11 cellular contexts compared by ENCODE assay signal in genomic region chr19:51337861-51338562, GRCh38. TPM values are rescaled to one million over a fixed set of nuclear protein-coding genes. Genes with fewer than 3 reads are reported as not detected.
DNase-seq lines count a peak whose midpoint lies in the region; ATAC-seq, FAIRE-seq and TF ChIP-seq lines count a peak whose summit lies in the region.
"Had no signal": no experiment of that assay in that cellular context is flagged by ENCODE, and none has a peak within 500 bp of the region (broad histone marks: within the 10 kb centered on the region; RNA-seq: fewer than 3 reads in every experiment).

No MANE protein-coding gene starts in this region.

- no peak overlapping the region for H3K23ac ChIP-seq in IMR-90 (ENCODE audit: low read depth, low read length)

- no peak overlapping the region for H3K18ac ChIP-seq in IMR-90 (ENCODE audit: low read depth, low read length)

- SMC1A ChIA-PET in GM12878 (lab: Charles Lee; ENCODE audit: uncharacterized antibody, unreplicated experiment) = interaction anchor here (0.7 to 1.9 kb wide), 5 partner anchors 11 to 104 kb away, joined by 3 to 5 read pairs (median 5); partner anchors contain the start of gene SIGLEC10

- no peaks in the 10 kb centered on the region for H3K4me1 ChIP-seq in IMR-90 (ENCODE audit: control insufficient read depth, insufficient read depth, low read length)
- H3K4me1 ChIP-seq in GM12878 (ENCODE audit: control insufficient read depth, insufficient read depth, low read length) = peaks cover 4% of the 10 kb centered on the region
- peaks cover 4% of the 10 kb centered on the region for H3K4me1 ChIP-seq in neural progenitor cell

- H3K27ac Mint-ChIP-seq in Calu3 (ENCODE audit: unreplicated experiment) = no peak overlapping the region
- H3K27ac Mint-ChIP-seq in neural progenitor cell = no peak overlapping the region

- POLR2A ChIA-PET in IMR-90 (lab: Charles Lee; ENCODE audit: unreplicated experiment) = no interaction called here
- POLR2A ChIA-PET in GM12878 (lab: Charles Lee) = interaction anchor here (0.6 to 1.1 kb wide), 2 partner anchors 30 to 320 kb away, joined by 3 to 4 read pairs; no protein-coding TSS in a partner anchor
- POLR2A ChIA-PET in RWPE1 (lab: Yijun Ruan, JAX; ENCODE audit: low non-redundant PET) = no interaction called here

- in situ Hi-C loops in IMR-90 (cut with MboI; ENCODE audit: low sequenced_read_pairs) = no loop called here
- in situ Hi-C loops in GM12878 (cut with MboI) = loop anchor here (5.0 kb wide), 2 partner anchors 99 to 324 kb away; no protein-coding TSS in a partner anchor

- no peak overlapping the region for H2AK9ac ChIP-seq in IMR-90 (replicated peaks; ENCODE audit: low read depth, low read length, poor library complexity)

- H2BK15ac ChIP-seq in IMR-90 (ENCODE audit: low read depth, low read length) = no peak overlapping the region

- dilution Hi-C loops in IMR-90 (cut with HindIII; ENCODE audit: low sequenced_read_pairs, unreplicated experiment) = no loop called here

- WGBS in IMR-90 (ENCODE audit: extremely low coverage in 2 of 2, insufficient read length in 1 of 2), 2 experiments = 91% methylated on average over 7 of the region's 19 CpGs; no CpG with 5 or more reads in 1 of the 2 experiments
- WGBS in GM12878 (ENCODE audit: insufficient coverage, insufficient replicate concordance, low lambda C conversion rate, missing lambda C conversion rate) = 68% methylated on average over 19 of the region's 19 CpGs

- no peak overlapping the region for H3K4ac ChIP-seq in IMR-90 (ENCODE audit: low read depth, low read length)

- H3K9ac ChIP-seq in IMR-90 (ENCODE audit: low read depth, low read length) (no peak overlapping the region), GM12878 (ENCODE audit: control insufficient read depth, insufficient read depth, low read length) (no peak overlapping the region; the same call in 1 of the 2 replicates), neural progenitor cell (no peak overlapping the region)

- CTCF ChIA-PET in Calu3 (lab: Charles Lee) (no interaction called here), IMR-90 (lab: Yijun Ruan, JAX) (interaction anchor here (0.6 to 0.7 kb wide), 2 partner anchors 134 to 440 kb away, joined by 3 read pairs; no protein-coding TSS in a partner anchor), GM12878 (lab: Yijun Ruan, JAX) (interaction anchor here (0.6 to 5.1 kb wide), 17 partner anchors 9 to 323 kb away, joined by 3 to 47 read pairs (median 5); partner anchors contain the start of gene SIGLEC10), RWPE1 (lab: Yijun Ruan, JAX) (interaction anchor here (0.6 to 0.7 kb wide), 2 partner anchors 35 to 61 kb away, joined by 3 read pairs; no protein-coding TSS in a partner anchor)

- H4K5ac ChIP-seq in IMR-90 (ENCODE audit: low read depth, low read length) = no peak overlapping the region

- H4K20me1 ChIP-seq in IMR-90 (ENCODE audit: insufficient read depth, low read length) = no peaks in the 10 kb centered on the region
- H4K20me1 ChIP-seq in GM12878 (ENCODE audit: control insufficient read depth, insufficient read depth) = no peaks in the 10 kb centered on the region
- H4K20me1 ChIP-seq in neural progenitor cell (ENCODE audit: low read depth) = no peaks in the 10 kb centered on the region

- H3K27me3 Mint-ChIP-seq in Calu3 (ENCODE audit: unreplicated experiment) (no peaks in the 10 kb centered on the region), neural progenitor cell (ENCODE audit: insufficient read depth, low read depth) (peaks cover 3% of the 10 kb centered on the region)

- H3F3A ChIP-seq in neural progenitor cell (ENCODE audit: low read depth) = peaks cover 6% of the 10 kb centered on the region

- FAIRE-seq in GM12878 (lab: Jason Lieb, UNC) = no peak

- BruUV-seq in Calu3 (replicated peaks; lab: Mats Ljungman, UMichigan) (no TSS peak), IMR-90 (replicated peaks; lab: Mats Ljungman, UMichigan) (no TSS peak), GM12878 (replicated peaks; lab: Mats Ljungman, UMichigan) (no TSS peak)

- H3K14ac ChIP-seq in IMR-90 (replicated peaks; ENCODE audit: low read depth, low read length) = no peak overlapping the region

- no peak overlapping the region for H2BK120ac ChIP-seq in IMR-90 (ENCODE audit: low read depth, low read length)

- no peaks in the 10 kb centered on the region for H3K9me3 ChIP-seq in IMR-90 (ENCODE audit: control insufficient read depth, insufficient read depth, low read length)
- H3K9me3 ChIP-seq in GM12878 (replicated peaks; ENCODE audit: control insufficient read depth, insufficient read depth, low read length) = no peaks in the 10 kb centered on the region; the same call in 2 of the 3 replicates
- no peaks in the 10 kb centered on the region for H3K9me3 ChIP-seq in neural progenitor cell (ENCODE audit: low read depth)
- H3K9me3 ChIP-seq: left ventricle myocardium inferior, tibial artery had no signal

- no peaks in the 10 kb centered on the region for H3K27me3 ChIP-seq in IMR-90 (ENCODE audit: control insufficient read depth, insufficient read depth, low read length)
- H3K27me3 ChIP-seq in GM12878 (replicated peaks in 1 of 2; ENCODE audit: control insufficient read depth in 2 of 2, insufficient read depth in 2 of 2, low read length in 1 of 2) = no peaks in the 10 kb centered on the region
- H3K27me3 ChIP-seq in neural progenitor cell = peaks cover 24% of the 10 kb centered on the region
- H3K27me3 ChIP-seq: tibial artery had no signal

- H2BK5ac ChIP-seq in IMR-90 (ENCODE audit: low read depth, low read length, poor library complexity, severe bottlenecking) = no peak overlapping the region

- H3K4me3 Mint-ChIP-seq in Calu3 (ENCODE audit: low read depth, unreplicated experiment) (peak overlapping the region; percentile 72), neural progenitor cell (peak overlapping the region; percentile 93)

- H3K36me3 ChIP-seq in IMR-90 (ENCODE audit: control insufficient read depth, insufficient read depth, low read length) (no peaks in the 10 kb centered on the region), GM12878 (ENCODE audit: control insufficient read depth in 2 of 2, insufficient read depth in 2 of 2, low read length in 1 of 2) (no peaks in the 10 kb centered on the region), neural progenitor cell (no peaks in the 10 kb centered on the region)
- H3K36me3 ChIP-seq: left ventricle myocardium inferior, tibial artery had no signal

- H3K36me3 Mint-ChIP-seq in Calu3 (ENCODE audit: insufficient read depth, unreplicated experiment) (peaks cover 27% of the 10 kb centered on the region), neural progenitor cell (no peaks in the 10 kb centered on the region)

- H3K4me1 Mint-ChIP-seq in Calu3 (ENCODE audit: low read depth, unreplicated experiment) = peaks cover 30% of the 10 kb centered on the region
- peaks cover 8% of the 10 kb centered on the region for H3K4me1 Mint-ChIP-seq in neural progenitor cell

- no peak for TF ChIP-seq RAD21 in IMR-90 (IDR thresholded peaks at IDR 0.05; ENCODE audit: low read length)
- TF ChIP-seq RAD21 in GM12878 (IDR thresholded peaks at IDR 0.05; ENCODE audit: insufficient read depth, low read depth, low read length) = no peak

- H2AFZ ChIP-seq in IMR-90 (replicated peaks; ENCODE audit: low read length, poor library complexity) (peak overlapping the region; percentile 98), GM12878 (ENCODE audit: control insufficient read depth, low read depth, low read length) (no peak overlapping the region), neural progenitor cell (replicated peaks) (no peak overlapping the region)

- TF ChIP-seq POLR2A in IMR-90 (IDR thresholded peaks at IDR 0.05; ENCODE audit: low read depth, low read length) (no peak), GM12878 (IDR thresholded peaks at IDR 0.05; ENCODE audit: low read depth, low read length) (no peak)

- TF ChIP-seq CTCF in Calu3 (IDR thresholded peaks at IDR 0.05; ENCODE audit: unreplicated experiment) = no peak
- no peak for TF ChIP-seq CTCF in IMR-90 (conservative IDR thresholded peaks at IDR 0.05; ENCODE audit: low read depth, low read length)
- TF ChIP-seq CTCF in GM12878 (IDR thresholded peaks at IDR 0.05 in 2 of 3, conservative IDR thresholded peaks at IDR 0.05 in 1 of 3; ENCODE audit: control insufficient read depth in 2 of 3, extremely low read depth in 1 of 3, insufficient read depth in 1 of 3, low read depth in 3 of 3, low read length in 3 of 3) = no peak
- TF ChIP-seq CTCF in neural progenitor cell (IDR thresholded peaks at IDR 0.05) = no peak
- no peak for TF ChIP-seq CTCF in RWPE1 (conservative IDR thresholded peaks at IDR 0.05; ENCODE audit: low read depth)

- H2BK20ac ChIP-seq in IMR-90 (ENCODE audit: low read depth, low read length) = no peak overlapping the region

- intact Hi-C loops in Calu3 (cut with micrococcal nuclease; ENCODE audit: unreplicated experiment) = loop anchor here (2.0 to 5.0 kb wide), 2 partner anchors 29 to 324 kb away; partner anchors contain the start of gene ETFB
- intact Hi-C loops in IMR-90 (cut with micrococcal nuclease) = loop anchor here (1.0 to 5.0 kb wide), 5 partner anchors 57 to 439 kb away; no protein-coding TSS in a partner anchor
- intact Hi-C loops in GM12878 (cut with micrococcal nuclease; ENCODE audit: unreplicated experiment) = loop anchor here (1.0 to 10.0 kb wide), 4 partner anchors 29 to 317 kb away; partner anchors contain the start of gene ETFB

- H4K91ac ChIP-seq in IMR-90 (ENCODE audit: insufficient read depth, low read depth, low read length) = no peak overlapping the region

- H3K56ac ChIP-seq in IMR-90 (ENCODE audit: extremely low read depth, insufficient read depth, low read length) = no peak overlapping the region

- no peak for TF ChIP-seq EP300 in GM12878 (IDR thresholded peaks at IDR 0.05; ENCODE audit: borderline replicate concordance in 1 of 2, control insufficient read depth in 1 of 2, low read depth in 2 of 2, low read length in 2 of 2)

- no peak for ATAC-seq in IMR-90 (ENCODE audit: low read depth)
- ATAC-seq in GM12878 = no peak
- no peak for ATAC-seq in GM18517 (IDR thresholded peaks at IDR 0.05; ENCODE audit: unreplicated experiment)

- H3K9me3 Mint-ChIP-seq in Calu3 (ENCODE audit: low read depth, unreplicated experiment) (no peaks in the 10 kb centered on the region), neural progenitor cell (no peaks in the 10 kb centered on the region)

- 0 out of 2 replicates have a peak, but pooled peaks cover 4% of the 10 kb centered on the region for H3K9me1 ChIP-seq in IMR-90 (ENCODE audit: insufficient read depth, low read length)

- H3K79me2 ChIP-seq in GM12878 (ENCODE audit: control insufficient read depth, insufficient read depth, low read length) (no peaks in the 10 kb centered on the region), neural progenitor cell (ENCODE audit: low read depth) (no peaks in the 10 kb centered on the region)

- H2AK5ac ChIP-seq in IMR-90 (ENCODE audit: low read depth, low read length) = no peak overlapping the region

- H3K79me1 ChIP-seq in IMR-90 (ENCODE audit: low read depth in 1 of 2, low read length in 2 of 2) = no peaks in the 10 kb centered on the region

- H4K8ac ChIP-seq in IMR-90 (ENCODE audit: low read depth in 2 of 2, low read length in 2 of 2) = no peak overlapping the region

- no peak overlapping the region for H3K27ac ChIP-seq in IMR-90 (ENCODE audit: insufficient read depth, low read length)
- no peak overlapping the region for H3K27ac ChIP-seq in GM12878 (ENCODE audit: control insufficient read depth, insufficient read depth)
- H3K27ac ChIP-seq in neural progenitor cell = no peak overlapping the region
- H3K27ac ChIP-seq in RWPE1 = no peak overlapping the region

- H3K4me2 ChIP-seq in IMR-90 (ENCODE audit: low read depth, low read length) (no peak overlapping the region), GM12878 (ENCODE audit: control insufficient read depth, insufficient read depth) (0 out of 2 replicates have a peak overlapping the region, but pooled peaks have one; percentile 100), neural progenitor cell (peak overlapping the region; percentile 74)

- RAD21 ChIA-PET in GM12878 (lab: Charles Lee; ENCODE audit: unreplicated experiment) = interaction anchor here (0.7 to 3.2 kb wide), 4 partner anchors 34 to 74 kb away, joined by 3 to 32 read pairs (median 6); no protein-coding TSS in a partner anchor

- H3K4me3 ChIP-seq in IMR-90 (ENCODE audit: insufficient read depth, low read depth, low read length) (no peak overlapping the region), GM12878 (no peak overlapping the region), neural progenitor cell (peak overlapping the region; percentile 85)

- DNase-seq in Calu3 (no peak), IMR-90 (no peak), GM12878 (ENCODE audit: low read depth, low spot score) (no peak), neural progenitor cell (ENCODE audit: low spot score) (no peak), C1 segment of cervical spinal cord (lab: John Stamatoyannopoulos, UW) (no peak), RWPE1 (ENCODE audit: low spot score) (no peak)

RNA-seq across cellular contexts. Expression of gene VSIG10L, which starts 3.9 kb away (rescaled TPM):
- 3.0 and 3.6 TPM in 2 replicates for total RNA-seq in Calu3 (2022)
- under 0.01 and 0.18 TPM in 2 replicates for total RNA-seq in IMR-90 (2012; rRNA removed)
- 1.2 and 1.4 TPM in 2 replicates for polyA plus RNA-seq in IMR-90 (2012; rRNA removed)
- polyA plus RNA-seq in IMR-90 (2012; cell fraction: cytosol; rRNA removed) = 0.55 and 0.85 TPM in 2 replicates
- 2.2 and 4.0 TPM in 2 replicates for polyA plus RNA-seq in IMR-90 (2012; cell fraction: nucleus; rRNA removed; ENCODE audit: low replicate concordance)
- 1.1 and 1.5 TPM in 2 replicates for total RNA-seq in GM12878 (2013; cell fraction: nucleolus; rRNA removed)
- 0.16 and 0.23 TPM in 2 replicates for total RNA-seq in GM12878 (2014; rRNA removed)
- total RNA-seq in GM12878 (2014; rRNA removed; fragmentation: Illumina TruSeq; extraction: Trizol) = 0.18 and 0.27 TPM in 2 replicates
- total RNA-seq in GM12878 (2021) = 0.64 and 0.77 TPM in 2 replicates
- 0.55 TPM for polyA plus RNA-seq in GM12878 (2011; ENCODE audit: low read depth)
- 0.62 and 0.80 TPM in 2 replicates for polyA plus RNA-seq in GM12878 (2011; rRNA removed)
- polyA plus RNA-seq in GM12878 (2011; cell fraction: cytosol; rRNA removed) = 0.59 and 0.96 TPM in 2 replicates
- polyA plus RNA-seq in GM12878 (2011; cell fraction: nucleus; rRNA removed) = 1.4 and 2.0 TPM in 2 replicates
- 0.93 and 1.2 TPM in 2 replicates for polyA plus RNA-seq in GM12878 (2012)
- 0.59 and 0.62 TPM in 2 replicates for polyA plus RNA-seq in GM12878 (2014; fragmentation: Illumina TruSeq; extraction: Trizol)
- polyA plus RNA-seq in GM12878 (2014; fragmentation: Nextera tagmentation; extraction: Ambion mirVana) = under 1 TPM; 0.09 to 0.11 TPM
- 0.47 and 0.67 TPM in 2 replicates for polyA plus RNA-seq in GM12878 (2014; rRNA removed)
- polyA plus RNA-seq in GM12878 (2016; fragmentation: Nextera tagmentation; extraction: Ambion mirVana) = under 1 TPM; 0.40 to 0.93 TPM
- polyA minus RNA-seq in GM12878 (2011; rRNA and poly(A)+ RNA removed) = 0.07 and 0.46 TPM in 2 replicates
- polyA minus RNA-seq in GM12878 (2011; cell fraction: cytosol; rRNA and poly(A)+ RNA removed) = not detected in 2 replicates
- 0.12 and 0.48 TPM in 2 replicates for polyA minus RNA-seq in GM12878 (2011; cell fraction: nucleus; rRNA and poly(A)+ RNA removed)
- total RNA-seq in neural progenitor cell (ENCODE audit: low replicate concordance) = 2.7 and 6.0 TPM in 2 replicates

RNA-seq across cellular contexts. Expression of gene IGLON5, which starts 26.6 kb away (rescaled TPM):
- total RNA-seq in Calu3 (2022) = not detected in 2 replicates
- total RNA-seq in IMR-90 (2012; rRNA removed) = not detected in 2 replicates
- not detected in 2 replicates for polyA plus RNA-seq in IMR-90 (2012; rRNA removed)
- polyA plus RNA-seq in IMR-90 (2012; cell fraction: cytosol; rRNA removed) = 0.05 TPM in 1 of 2 replicates, not detected in the other
- polyA plus RNA-seq in IMR-90 (2012; cell fraction: nucleus; rRNA removed; ENCODE audit: low replicate concordance) = 0.03 and 0.04 TPM in 2 replicates
- total RNA-seq in GM12878 (2013; cell fraction: nucleolus; rRNA removed) = not detected in 2 replicates
- not detected in 2 replicates for total RNA-seq in GM12878 (2014; rRNA removed)
- total RNA-seq in GM12878 (2014; rRNA removed; fragmentation: Illumina TruSeq; extraction: Trizol) = not detected in 2 replicates
- total RNA-seq in GM12878 (2021) = not detected in 2 replicates
- not detected for polyA plus RNA-seq in GM12878 (2011; ENCODE audit: low read depth)
- polyA plus RNA-seq in GM12878 (2011; rRNA removed) = not detected in 2 replicates
- not detected in 2 replicates for polyA plus RNA-seq in GM12878 (2011; cell fraction: cytosol; rRNA removed)
- not detected in 2 replicates for polyA plus RNA-seq in GM12878 (2011; cell fraction: nucleus; rRNA removed)
- 0.04 and 0.07 TPM in 2 replicates for polyA plus RNA-seq in GM12878 (2012)
- not detected in 2 replicates for polyA plus RNA-seq in GM12878 (2014; fragmentation: Illumina TruSeq; extraction: Trizol)
- polyA plus RNA-seq in GM12878 (2014; fragmentation: Nextera tagmentation; extraction: Ambion mirVana) = not detected
- polyA plus RNA-seq in GM12878 (2014; rRNA removed) = not detected in 2 replicates
- polyA plus RNA-seq in GM12878 (2016; fragmentation: Nextera tagmentation; extraction: Ambion mirVana) = not detected
- polyA minus RNA-seq in GM12878 (2011; rRNA and poly(A)+ RNA removed) = not detected in 2 replicates
- not detected in 2 replicates for polyA minus RNA-seq in GM12878 (2011; cell fraction: cytosol; rRNA and poly(A)+ RNA removed)
- polyA minus RNA-seq in GM12878 (2011; cell fraction: nucleus; rRNA and poly(A)+ RNA removed) = not detected in 2 replicates
- 5.4 and 15.8 TPM in 2 replicates for total RNA-seq in neural progenitor cell (ENCODE audit: low replicate concordance)
- total RNA-seq: left ventricle myocardium inferior, NCI-H460, pulmonary artery endothelial cell had no signal

RNA-seq across cellular contexts. Expression of gene ETFB, which starts 28.2 kb away (rescaled TPM):
- total RNA-seq in Calu3 (2022) (203 and 213 TPM in 2 replicates), IMR-90 (2012; rRNA removed) (166 and 175 TPM in 2 replicates), GM12878 (2014; rRNA removed) (75.9 and 82.7 TPM in 2 replicates), GM12878 (2014; rRNA removed; fragmentation: Illumina TruSeq; extraction: Trizol) (77.3 and 92.8 TPM in 2 replicates), GM12878 (2021) (129 and 133 TPM in 2 replicates), neural progenitor cell (ENCODE audit: low replicate concordance) (27.0 and 38.9 TPM in 2 replicates)
- polyA plus RNA-seq in IMR-90 (2012; rRNA removed) (141 and 151 TPM in 2 replicates), GM12878 (2011; rRNA removed) (35.9 and 66.3 TPM in 2 replicates), GM12878 (2014; fragmentation: Illumina TruSeq; extraction: Trizol) (5.2 and 33.4 TPM in 2 replicates), GM12878 (2014; fragmentation: Nextera tagmentation; extraction: Ambion mirVana) (10 to 100 TPM; 15.1 to 50.1 TPM), GM12878 (2014; rRNA removed) (108 and 126 TPM in 2 replicates), GM12878 (2016; fragmentation: Nextera tagmentation; extraction: Ambion mirVana) (100 to 1,000 TPM; 142 to 166 TPM)
- polyA plus RNA-seq in IMR-90 (2012; cell fraction: cytosol; rRNA removed) = 243 and 354 TPM in 2 replicates
- polyA plus RNA-seq in IMR-90 (2012; cell fraction: nucleus; rRNA removed; ENCODE audit: low replicate concordance) = 69.2 and 121 TPM in 2 replicates
- total RNA-seq in GM12878 (2013; cell fraction: nucleolus; rRNA removed) = 14.3 and 15.7 TPM in 2 replicates
- 92.6 TPM for polyA plus RNA-seq in GM12878 (2011; ENCODE audit: low read depth)
- polyA plus RNA-seq in GM12878 (2011; cell fraction: cytosol; rRNA removed) = 97.5 and 127 TPM in 2 replicates
- 43.2 and 57.3 TPM in 2 replicates for polyA plus RNA-seq in GM12878 (2011; cell fraction: nucleus; rRNA removed)
- polyA plus RNA-seq in GM12878 (2012) = 92.2 and 103 TPM in 2 replicates
- 27.8 and 37.6 TPM in 2 replicates for polyA minus RNA-seq in GM12878 (2011; rRNA and poly(A)+ RNA removed)
- polyA minus RNA-seq in GM12878 (2011; cell fraction: cytosol; rRNA and poly(A)+ RNA removed) = 15.0 and 20.3 TPM in 2 replicates
- 7.1 and 11.8 TPM in 2 replicates for polyA minus RNA-seq in GM12878 (2011; cell fraction: nucleus; rRNA and poly(A)+ RNA removed)

RNA-seq across cellular contexts. Expression of gene CLDND2, which starts 30.8 kb away (rescaled TPM):
- total RNA-seq in Calu3 (2022) = 1.1 and 1.2 TPM in 2 replicates
- not detected in 2 replicates for total RNA-seq in IMR-90 (2012; rRNA removed)
- polyA plus RNA-seq in IMR-90 (2012; rRNA removed) = not detected in 2 replicates
- not detected in 2 replicates for polyA plus RNA-seq in IMR-90 (2012; cell fraction: cytosol; rRNA removed)
- not detected in 2 replicates for polyA plus RNA-seq in IMR-90 (2012; cell fraction: nucleus; rRNA removed; ENCODE audit: low replicate concordance)
- total RNA-seq in GM12878 (2013; cell fraction: nucleolus; rRNA removed) = 1.2 and 1.3 TPM in 2 replicates
- total RNA-seq in GM12878 (2014; rRNA removed) = 0.38 and 0.62 TPM in 2 replicates
- total RNA-seq in GM12878 (2014; rRNA removed; fragmentation: Illumina TruSeq; extraction: Trizol) = 0.28 and 0.45 TPM in 2 replicates
- 0.90 and 3.3 TPM in 2 replicates for total RNA-seq in GM12878 (2021)
- polyA plus RNA-seq in GM12878 (2011; ENCODE audit: low read depth) = not detected
- polyA plus RNA-seq in GM12878 (2011; rRNA removed) = 1.4 and 1.8 TPM in 2 replicates
- polyA plus RNA-seq in GM12878 (2011; cell fraction: cytosol; rRNA removed) = 0.13 and 0.33 TPM in 2 replicates
- 0.85 and 1.8 TPM in 2 replicates for polyA plus RNA-seq in GM12878 (2011; cell fraction: nucleus; rRNA removed)
- polyA plus RNA-seq in GM12878 (2012) = 1.2 and 1.7 TPM in 2 replicates
- not detected in 2 replicates for polyA plus RNA-seq in GM12878 (2014; fragmentation: Illumina TruSeq; extraction: Trizol)
- polyA plus RNA-seq in GM12878 (2014; fragmentation: Nextera tagmentation; extraction: Ambion mirVana) = 1 to 10 TPM; 1.2 to 3.2 TPM
- 0.24 and 0.67 TPM in 2 replicates for polyA plus RNA-seq in GM12878 (2014; rRNA removed)
- polyA plus RNA-seq in GM12878 (2016; fragmentation: Nextera tagmentation; extraction: Ambion mirVana) = 1 to 10 TPM; 3.2 to 7.1 TPM
- polyA minus RNA-seq in GM12878 (2011; rRNA and poly(A)+ RNA removed) = 0.37 TPM in 1 of 2 replicates, not detected in the other
- polyA minus RNA-seq in GM12878 (2011; cell fraction: cytosol; rRNA and poly(A)+ RNA removed) = not detected in 2 replicates
- polyA minus RNA-seq in GM12878 (2011; cell fraction: nucleus; rRNA and poly(A)+ RNA removed) = not detected in 2 replicates
- not detected in 2 replicates for total RNA-seq in neural progenitor cell (ENCODE audit: low replicate concordance)
- total RNA-seq: pulmonary artery endothelial cell had no signal

RNA-seq across cellular contexts. Expression of gene NKG7, which starts 34.4 kb away (rescaled TPM):
- total RNA-seq in Calu3 (2022) (not detected in 2 replicates), IMR-90 (2012; rRNA removed) (not detected in 2 replicates), GM12878 (2014; rRNA removed) (16.2 and 17.1 TPM in 2 replicates), GM12878 (2014; rRNA removed; fragmentation: Illumina TruSeq; extraction: Trizol) (10.0 and 11.3 TPM in 2 replicates), GM12878 (2021) (21.0 and 23.1 TPM in 2 replicates), neural progenitor cell (ENCODE audit: low replicate concordance) (not detected in 2 replicates)
- polyA plus RNA-seq in IMR-90 (2012; rRNA removed) (not detected in 2 replicates), GM12878 (2011; rRNA removed) (5.2 and 14.4 TPM in 2 replicates), GM12878 (2014; fragmentation: Illumina TruSeq; extraction: Trizol) (5.0 and 15.7 TPM in 2 replicates), GM12878 (2014; fragmentation: Nextera tagmentation; extraction: Ambion mirVana) (10 to 100 TPM; 35.1 to 48.7 TPM), GM12878 (2014; rRNA removed) (27.3 and 29.5 TPM in 2 replicates), GM12878 (2016; fragmentation: Nextera tagmentation; extraction: Ambion mirVana) (10 to 100 TPM; 21.5 to 24.7 TPM)
- polyA plus RNA-seq in IMR-90 (2012; cell fraction: cytosol; rRNA removed) = not detected in 2 replicates
- polyA plus RNA-seq in IMR-90 (2012; cell fraction: nucleus; rRNA removed; ENCODE audit: low replicate concordance) = not detected in 2 replicates
- 9.1 and 11.9 TPM in 2 replicates for total RNA-seq in GM12878 (2013; cell fraction: nucleolus; rRNA removed)
- polyA plus RNA-seq in GM12878 (2011; ENCODE audit: low read depth) = 14.2 TPM
- 35.2 and 42.2 TPM in 2 replicates for polyA plus RNA-seq in GM12878 (2011; cell fraction: cytosol; rRNA removed)
- polyA plus RNA-seq in GM12878 (2011; cell fraction: nucleus; rRNA removed) = 16.2 and 16.7 TPM in 2 replicates
- 16.0 and 18.5 TPM in 2 replicates for polyA plus RNA-seq in GM12878 (2012)
- polyA minus RNA-seq in GM12878 (2011; rRNA and poly(A)+ RNA removed) = 11.3 and 26.5 TPM in 2 replicates
- polyA minus RNA-seq in GM12878 (2011; cell fraction: cytosol; rRNA and poly(A)+ RNA removed) = 6.7 and 9.8 TPM in 2 replicates
- polyA minus RNA-seq in GM12878 (2011; cell fraction: nucleus; rRNA and poly(A)+ RNA removed) = 7.6 and 10.2 TPM in 2 replicates
- total RNA-seq: NCI-H460, pulmonary artery endothelial cell had no signal
